8 cellular contexts compared by ENCODE assay signal in genomic region chr11:5891216-5891800, GRCh38. TPM values are rescaled to one million over a fixed set of nuclear protein-coding genes. Genes with fewer than 3 reads are reported as not detected.
DNase-seq lines count a peak whose midpoint lies in the region; ATAC-seq, FAIRE-seq and TF ChIP-seq lines count a peak whose summit lies in the region.

No MANE protein-coding gene starts in this region.

- no peaks in the 10 kb centered on the region for H3K9me1 ChIP-seq in K562 (ENCODE audit: control insufficient read depth, insufficient read depth, low read length)

- no peaks in the 10 kb centered on the region for H3K9me3 ChIP-seq in Loucy (ENCODE audit: insufficient read depth, low read depth, low read length)
- H3K9me3 ChIP-seq in K562 (replicated peaks; ENCODE audit: control insufficient read depth, insufficient read depth, low read depth, low read length): no peaks in the 10 kb centered on the region

- H3K27me3 Mint-ChIP-seq in activated naive CD4-positive, alpha-beta T cell treated with anti-CD3 and anti-CD28 coated beads, Interleukin-2, amount 10 ng/mL, durations not matched to agents 7 days and 5 days: no peaks in the 10 kb centered on the region
- peaks cover 15% of the 10 kb centered on the region for H3K27me3 Mint-ChIP-seq in activated T-cell treated with anti-CD3 and anti-CD28 coated beads, Interleukin-2, amount 50 U/mL, for 72 hours (ENCODE audit: low read depth)

- no peaks in the 10 kb centered on the region for H3K36me3 Mint-ChIP-seq in activated naive CD4-positive, alpha-beta T cell treated with anti-CD3 and anti-CD28 coated beads, Interleukin-2, amount 10 ng/mL, durations not matched to agents 7 days and 5 days
- H3K36me3 Mint-ChIP-seq in activated T-cell treated with anti-CD3 and anti-CD28 coated beads, Interleukin-2, amount 50 U/mL, for 72 hours (ENCODE audit: insufficient read depth in 2 of 2): no peaks in the 10 kb centered on the region

- 43% methylated on average over 4 of the region's 4 CpGs for WGBS in K562 (ENCODE audit: insufficient coverage, low coverage, missing lambda C conversion rate)

- no peak for ATAC-seq in K562
- no peak for ATAC-seq in HG03045 (IDR thresholded peaks at IDR 0.05; ENCODE audit: unreplicated experiment)
- ATAC-seq in activated T-cell treated with anti-CD3 and anti-CD28 coated beads, Interleukin-2, amount 50 U/mL, for 72 hours (replicated peaks in 1 of 2): no peak

- in situ Hi-C loops in K562 (cut with MboI): no loop called here

- TF ChIP-seq POLR2A in K562 (conservative IDR thresholded peaks at IDR 0.05): no peak

- peak; percentile 40 for FAIRE-seq in K562 (lab: Jason Lieb, UNC)

- BruUV-seq in K562 (replicated peaks; lab: Mats Ljungman, UMichigan): no TSS peak

- H3K27ac Mint-ChIP-seq in activated naive CD4-positive, alpha-beta T cell treated with anti-CD3 and anti-CD28 coated beads, Interleukin-2, amount 10 ng/mL, durations not matched to agents 7 days and 5 days: no peak overlapping the region
- no peak overlapping the region for H3K27ac Mint-ChIP-seq in activated T-cell treated with anti-CD3 and anti-CD28 coated beads, Interleukin-2, amount 50 U/mL, for 72 hours

- H3K27me3 ChIP-seq in Loucy (ENCODE audit: insufficient read depth, low read length, poor library complexity, severe bottlenecking) (no peaks in the 10 kb centered on the region), K562 (ENCODE audit: control insufficient read depth in 2 of 2, insufficient read depth in 2 of 2, low read length in 2 of 2) (peaks cover 0 to 2% of the 10 kb centered on the region in 2 experiments; a peak in 1 of 5 replicates)

- no peak overlapping the region for H3K27ac ChIP-seq in K562 (ENCODE audit: extremely low read depth, low read depth, low read length)

- H3K4me1 Mint-ChIP-seq in activated naive CD4-positive, alpha-beta T cell treated with anti-CD3 and anti-CD28 coated beads, Interleukin-2, amount 10 ng/mL, durations not matched to agents 7 days and 5 days: no peaks in the 10 kb centered on the region
- H3K4me1 Mint-ChIP-seq in activated T-cell treated with anti-CD3 and anti-CD28 coated beads, Interleukin-2, amount 50 U/mL, for 72 hours (ENCODE audit: low read depth): no peaks in the 10 kb centered on the region

- intact Hi-C loops in K562 (cut with micrococcal nuclease): loop anchor here (1.0 to 10.0 kb wide), 3 partner anchors 207 to 397 kb away; partner anchors contain the start of gene TRIM6

- no peak for TF ChIP-seq EP300 in K562 (IDR thresholded peaks at IDR 0.05; ENCODE audit: low read length)

- no peaks in the 10 kb centered on the region for H3K79me2 ChIP-seq in Loucy (ENCODE audit: insufficient read depth, low read length)
- no peaks in the 10 kb centered on the region for H3K79me2 ChIP-seq in K562 (ENCODE audit: control insufficient read depth, insufficient read depth, low read length)

- H3K9ac ChIP-seq in Loucy (ENCODE audit: low read depth, low read length, poor library complexity, severe bottlenecking) (no peak overlapping the region), K562 (ENCODE audit: insufficient read depth in 1 of 2, low read depth in 2 of 2, low read length in 2 of 2) (no peak overlapping the region)

- TF ChIP-seq CTCF in Loucy (conservative IDR thresholded peaks at IDR 0.05; ENCODE audit: low read length) (peak; percentile 43; the same call in 1 of the 2 replicates), K562 (IDR thresholded peaks at IDR 0.05 in 2 of 3, conservative IDR thresholded peaks at IDR 0.05 in 1 of 3; ENCODE audit: insufficient read depth in 2 of 3, low read depth in 1 of 3, low read length in 3 of 3) (peak in 2 of 3 experiments; percentile 43 to 66; a peak in 4 of 6 replicates)

- H3K4me3 ChIP-seq in Loucy (ENCODE audit: low read length, poor library complexity, severe bottlenecking) (no peak overlapping the region), K562 (no peak overlapping the region)

- H3F3A ChIP-seq in Loucy (ENCODE audit: low read depth): no peaks in the 10 kb centered on the region

- no peaks in the 10 kb centered on the region for H3K36me3 ChIP-seq in Loucy (ENCODE audit: insufficient read depth, low read length)
- no peaks in the 10 kb centered on the region for H3K36me3 ChIP-seq in K562 (ENCODE audit: control insufficient read depth, insufficient read depth, low read length)

- H2AFZ ChIP-seq in Loucy (ENCODE audit: low read length) (no peak overlapping the region), K562 (ENCODE audit: low read depth, low read length) (no peak overlapping the region)

- H3K4me3 Mint-ChIP-seq in activated naive CD4-positive, alpha-beta T cell treated with anti-CD3 and anti-CD28 coated beads, Interleukin-2, amount 10 ng/mL, durations not matched to agents 7 days and 5 days: no peak overlapping the region
- no peak overlapping the region for H3K4me3 Mint-ChIP-seq in activated T-cell treated with anti-CD3 and anti-CD28 coated beads, Interleukin-2, amount 50 U/mL, for 72 hours

- H4K20me1 ChIP-seq in Loucy (ENCODE audit: insufficient read depth, low read length, poor library complexity, severe bottlenecking): no peaks in the 10 kb centered on the region
- no peaks in the 10 kb centered on the region for H4K20me1 ChIP-seq in K562 (replicated peaks; ENCODE audit: control insufficient read depth, insufficient read depth, low read length)

- CTCF ChIA-PET in K562 (lab: Yijun Ruan, JAX; ENCODE audit: low intra/inter-chr PET ratio): interaction anchor here (0.7 to 1.9 kb wide), 6 partner anchors 207 to 1704 kb away, joined by 3 to 8 read pairs (median 4); partner anchors contain the start of gene TRIM5
- CTCF ChIA-PET in activated naive CD4-positive, alpha-beta T cell treated with anti-CD3 and anti-CD28 coated beads, Interleukin-2, amount 10 ng/mL, durations not matched to agents 7 days and 5 days (lab: Charles Lee): interaction anchor here (0.7 to 1.4 kb wide), 3 partner anchors 18 to 415 kb away, joined by 3 to 8 read pairs (median 4); no protein-coding TSS in a partner anchor

- POLR2A ChIA-PET in K562 (lab: Yijun Ruan, JAX): interaction anchor here (0.5 to 1.3 kb wide), 5 partner anchors 15 to 386 kb away, joined by 3 to 7 read pairs (median 3); partner anchors contain the start of genes TRIM34 and TRIM5

- peak; percentile 2 for DNase-seq in EL
- DNase-seq in K562 (ENCODE audit: extremely low read depth in 1 of 4, low spot score in 3 of 4): peak; percentile 11 to 20 (median 11)
- peak; percentile 11 for DNase-seq in myocyte (ENCODE audit: low read depth)
- no peak for DNase-seq in HK-2 (ENCODE audit: unreplicated experiment)
- DNase-seq in activated naive CD4-positive, alpha-beta T cell treated with anti-CD3 and anti-CD28 coated beads, Interleukin-2, amount 10 ng/mL, durations not matched to agents 7 days and 5 days: no peak
- no peak for DNase-seq in activated T-cell treated with anti-CD3 and anti-CD28 coated beads, Interleukin-2, amount 50 U/mL, for 72 hours

- H3K9me3 Mint-ChIP-seq in activated naive CD4-positive, alpha-beta T cell treated with anti-CD3 and anti-CD28 coated beads, Interleukin-2, amount 10 ng/mL, durations not matched to agents 7 days and 5 days: no peaks in the 10 kb centered on the region
- H3K9me3 Mint-ChIP-seq in activated T-cell treated with anti-CD3 and anti-CD28 coated beads, Interleukin-2, amount 50 U/mL, for 72 hours: no peaks in the 10 kb centered on the region

- H3K4me2 ChIP-seq in Loucy (ENCODE audit: low read depth, low read length, poor library complexity, severe bottlenecking) (no peak overlapping the region), K562 (ENCODE audit: insufficient read depth, low read length) (no peak overlapping the region)

- peak; percentile 84 to 85 for TF ChIP-seq RAD21 in K562 (CRISPR knock-in tag; conservative IDR thresholded peaks at IDR 0.05 in 1 of 2, IDR thresholded peaks at IDR 0.05 in 1 of 2)

- H3K9me2 ChIP-seq in Loucy (replicated peaks; ENCODE audit: low read depth, low read length): no peaks in the 10 kb centered on the region

- H3K4me1 ChIP-seq in Loucy (ENCODE audit: insufficient read depth, low read length, poor library complexity, severe bottlenecking) (no peaks in the 10 kb centered on the region), K562 (replicated peaks in 1 of 2; ENCODE audit: control insufficient read depth in 2 of 2, insufficient read depth in 2 of 2, low read length in 2 of 2) (no peaks in the 10 kb centered on the region)

RNA-seq across cellular contexts. Expression of gene OR52E5, which starts 1.7 kb away (rescaled TPM):
- not detected in 2 replicates for total RNA-seq in K562 (2011; cell fraction: chromatin; rRNA removed; ENCODE audit: low replicate concordance)
- not detected in 2 replicates for total RNA-seq in K562 (2011; cell fraction: nucleolus; rRNA removed)
- not detected in 2 replicates for total RNA-seq in K562 (2011; cell fraction: nucleoplasm; rRNA removed)
- total RNA-seq in K562 (2014; rRNA removed) (not detected in 2 replicates), K562 (2014; rRNA removed; fragmentation: Illumina TruSeq; extraction: Trizol) (not detected in 2 replicates), K562 (2015; rRNA removed; fragmentation: Illumina TruSeq; extraction: Trizol) (not detected in 2 replicates), K562 (2021) (not detected in 2 replicates), myocyte (not detected in 2 replicates)
- polyA plus RNA-seq in K562 (2011; rRNA removed) (not detected in 2 replicates), K562 (2014; fragmentation: Illumina TruSeq; extraction: Trizol) (not detected in 2 replicates), K562 (2014; fragmentation: Nextera tagmentation; extraction: Ambion mirVana) (not detected), K562 (2014; rRNA removed) (not detected in 2 replicates)
- polyA plus RNA-seq in K562 (2011; cell fraction: cytosol; rRNA removed): not detected in 2 replicates
- not detected in 2 replicates for polyA plus RNA-seq in K562 (2011; cell fraction: nucleus; rRNA removed)
- not detected in 2 replicates for polyA plus RNA-seq in K562 (2012)
- polyA minus RNA-seq in K562 (2011; rRNA and poly(A)+ RNA removed): not detected in 2 replicates
- polyA minus RNA-seq in K562 (2011; cell fraction: cytosol; rRNA and poly(A)+ RNA removed): not detected in 2 replicates
- not detected in 2 replicates for polyA minus RNA-seq in K562 (2011; cell fraction: nucleus; rRNA and poly(A)+ RNA removed)
- polyA plus RNA-seq in myocyte (2012): not detected
- total RNA-seq in activated T-cell treated with anti-CD3 and anti-CD28 coated beads, Interleukin-2, amount 50 U/mL, for 72 hours: not detected

RNA-seq across cellular contexts. Expression of gene OR52E4, which starts 10.9 kb away (rescaled TPM):
- total RNA-seq in K562 (2011; cell fraction: chromatin; rRNA removed; ENCODE audit: low replicate concordance): not detected in 2 replicates
- total RNA-seq in K562 (2011; cell fraction: nucleolus; rRNA removed): not detected in 2 replicates
- not detected in 2 replicates for total RNA-seq in K562 (2011; cell fraction: nucleoplasm; rRNA removed)
- total RNA-seq in K562 (2014; rRNA removed) (not detected in 2 replicates), K562 (2014; rRNA removed; fragmentation: Illumina TruSeq; extraction: Trizol) (not detected in 2 replicates), K562 (2015; rRNA removed; fragmentation: Illumina TruSeq; extraction: Trizol) (not detected in 2 replicates), K562 (2021) (not detected in 2 replicates), myocyte (not detected in 2 replicates)
- polyA plus RNA-seq in K562 (2011; rRNA removed) (not detected in 2 replicates), K562 (2014; fragmentation: Illumina TruSeq; extraction: Trizol) (not detected in 2 replicates), K562 (2014; fragmentation: Nextera tagmentation; extraction: Ambion mirVana) (not detected), K562 (2014; rRNA removed) (not detected in 2 replicates)
- polyA plus RNA-seq in K562 (2011; cell fraction: cytosol; rRNA removed): not detected in 2 replicates
- polyA plus RNA-seq in K562 (2011; cell fraction: nucleus; rRNA removed): not detected in 2 replicates
- polyA plus RNA-seq in K562 (2012): not detected in 2 replicates
- polyA minus RNA-seq in K562 (2011; rRNA and poly(A)+ RNA removed): not detected in 2 replicates
- not detected in 2 replicates for polyA minus RNA-seq in K562 (2011; cell fraction: cytosol; rRNA and poly(A)+ RNA removed)
- polyA minus RNA-seq in K562 (2011; cell fraction: nucleus; rRNA and poly(A)+ RNA removed): not detected in 2 replicates
- not detected for polyA plus RNA-seq in myocyte (2012)
- total RNA-seq in activated T-cell treated with anti-CD3 and anti-CD28 coated beads, Interleukin-2, amount 50 U/mL, for 72 hours: not detected

RNA-seq across cellular contexts. Expression of gene OR52E8, which starts 33.8 kb away (rescaled TPM):
- total RNA-seq in K562 (2011; cell fraction: chromatin; rRNA removed; ENCODE audit: low replicate concordance): not detected in 2 replicates
- not detected in 2 replicates for total RNA-seq in K562 (2011; cell fraction: nucleolus; rRNA removed)
- not detected in 2 replicates for total RNA-seq in K562 (2011; cell fraction: nucleoplasm; rRNA removed)
- not detected in 2 replicates for total RNA-seq in K562 (2014; rRNA removed)
- total RNA-seq in K562 (2014; rRNA removed; fragmentation: Illumina TruSeq; extraction: Trizol): not detected in 2 replicates
- not detected in 2 replicates for total RNA-seq in K562 (2015; rRNA removed; fragmentation: Illumina TruSeq; extraction: Trizol)
- total RNA-seq in K562 (2021): not detected in 2 replicates
- polyA plus RNA-seq in K562 (2011; rRNA removed): not detected in 2 replicates
- not detected in 2 replicates for polyA plus RNA-seq in K562 (2011; cell fraction: cytosol; rRNA removed)
- not detected in 2 replicates for polyA plus RNA-seq in K562 (2011; cell fraction: nucleus; rRNA removed)
- not detected in 2 replicates for polyA plus RNA-seq in K562 (2012)
- not detected in 2 replicates for polyA plus RNA-seq in K562 (2014; fragmentation: Illumina TruSeq; extraction: Trizol)
- polyA plus RNA-seq in K562 (2014; fragmentation: Nextera tagmentation; extraction: Ambion mirVana): not detected
- polyA plus RNA-seq in K562 (2014; rRNA removed): not detected in 2 replicates
- polyA minus RNA-seq in K562 (2011; rRNA and poly(A)+ RNA removed): 0.21 TPM in 1 of 2 replicates, not detected in the other
- not detected in 2 replicates for polyA minus RNA-seq in K562 (2011; cell fraction: cytosol; rRNA and poly(A)+ RNA removed)
- not detected in 2 replicates for polyA minus RNA-seq in K562 (2011; cell fraction: nucleus; rRNA and poly(A)+ RNA removed)
- not detected in 2 replicates for total RNA-seq in myocyte
- not detected for polyA plus RNA-seq in myocyte (2012)
- total RNA-seq in activated T-cell treated with anti-CD3 and anti-CD28 coated beads, Interleukin-2, amount 50 U/mL, for 72 hours: not detected

RNA-seq across cellular contexts. Expression of gene OR52E6, which starts 49.6 kb away (rescaled TPM):
- not detected in 2 replicates for total RNA-seq in K562 (2011; cell fraction: chromatin; rRNA removed; ENCODE audit: low replicate concordance)
- total RNA-seq in K562 (2011; cell fraction: nucleolus; rRNA removed): not detected in 2 replicates
- total RNA-seq in K562 (2011; cell fraction: nucleoplasm; rRNA removed): not detected in 2 replicates
- total RNA-seq in K562 (2014; rRNA removed) (not detected in 2 replicates), K562 (2014; rRNA removed; fragmentation: Illumina TruSeq; extraction: Trizol) (not detected in 2 replicates), K562 (2015; rRNA removed; fragmentation: Illumina TruSeq; extraction: Trizol) (not detected in 2 replicates), K562 (2021) (not detected in 2 replicates), myocyte (not detected in 2 replicates)
- polyA plus RNA-seq in K562 (2011; rRNA removed) (not detected in 2 replicates), K562 (2014; fragmentation: Illumina TruSeq; extraction: Trizol) (not detected in 2 replicates), K562 (2014; fragmentation: Nextera tagmentation; extraction: Ambion mirVana) (not detected), K562 (2014; rRNA removed) (not detected in 2 replicates)
- not detected in 2 replicates for polyA plus RNA-seq in K562 (2011; cell fraction: cytosol; rRNA removed)
- not detected in 2 replicates for polyA plus RNA-seq in K562 (2011; cell fraction: nucleus; rRNA removed)
- not detected in 2 replicates for polyA plus RNA-seq in K562 (2012)
- polyA minus RNA-seq in K562 (2011; rRNA and poly(A)+ RNA removed): not detected in 2 replicates
- polyA minus RNA-seq in K562 (2011; cell fraction: cytosol; rRNA and poly(A)+ RNA removed): not detected in 2 replicates
- not detected in 2 replicates for polyA minus RNA-seq in K562 (2011; cell fraction: nucleus; rRNA and poly(A)+ RNA removed)
- not detected for polyA plus RNA-seq in myocyte (2012)
- not detected for total RNA-seq in activated T-cell treated with anti-CD3 and anti-CD28 coated beads, Interleukin-2, amount 50 U/mL, for 72 hours

RNA-seq across cellular contexts. Expression of gene OR56A3, which starts 50.7 kb away (rescaled TPM):
- total RNA-seq in K562 (2011; cell fraction: chromatin; rRNA removed; ENCODE audit: low replicate concordance): not detected in 2 replicates
- not detected in 2 replicates for total RNA-seq in K562 (2011; cell fraction: nucleolus; rRNA removed)
- not detected in 2 replicates for total RNA-seq in K562 (2011; cell fraction: nucleoplasm; rRNA removed)
- not detected in 2 replicates for total RNA-seq in K562 (2014; rRNA removed)
- total RNA-seq in K562 (2014; rRNA removed; fragmentation: Illumina TruSeq; extraction: Trizol): not detected in 2 replicates
- not detected in 2 replicates for total RNA-seq in K562 (2015; rRNA removed; fragmentation: Illumina TruSeq; extraction: Trizol)
- not detected in 2 replicates for total RNA-seq in K562 (2021)
- not detected in 2 replicates for polyA plus RNA-seq in K562 (2011; rRNA removed)
- not detected in 2 replicates for polyA plus RNA-seq in K562 (2011; cell fraction: cytosol; rRNA removed)
- not detected in 2 replicates for polyA plus RNA-seq in K562 (2011; cell fraction: nucleus; rRNA removed)
- not detected in 2 replicates for polyA plus RNA-seq in K562 (2012)
- polyA plus RNA-seq in K562 (2014; fragmentation: Illumina TruSeq; extraction: Trizol): not detected in 2 replicates
- not detected for polyA plus RNA-seq in K562 (2014; fragmentation: Nextera tagmentation; extraction: Ambion mirVana)
- polyA plus RNA-seq in K562 (2014; rRNA removed): not detected in 2 replicates
- polyA minus RNA-seq in K562 (2011; rRNA and poly(A)+ RNA removed): not detected in 2 replicates
- polyA minus RNA-seq in K562 (2011; cell fraction: cytosol; rRNA and poly(A)+ RNA removed): not detected in 2 replicates
- not detected in 2 replicates for polyA minus RNA-seq in K562 (2011; cell fraction: nucleus; rRNA and poly(A)+ RNA removed)
- total RNA-seq in myocyte: not detected in 2 replicates
- polyA plus RNA-seq in myocyte (2012): not detected
- not detected for total RNA-seq in activated T-cell treated with anti-CD3 and anti-CD28 coated beads, Interleukin-2, amount 50 U/mL, for 72 hours

Comparison
In these comparisons a context has a peak if more than half of its experiments do, and no peak if none do; other contexts are left out.
1. DNase-seq: peak in EL (single experiment), K562 (4 of 4) and myocyte (single experiment); none in HK-2 (single experiment), activated naive CD4-positive, alpha-beta T cell treated with anti-CD3 and anti-CD28 coated beads, Interleukin-2, amount 10 ng/mL, durations not matched to agents 7 days and 5 days (single experiment) and activated T-cell treated with anti-CD3 and anti-CD28 coated beads, Interleukin-2, amount 50 U/mL, for 72 hours (0 of 2).